Comparison of ENCODE assay signal across 1 cellular context in genomic region chrX:12974217-12974796, GRCh38.
TF ChIP-seq lines count a peak whose summit lies in the region.

No MANE protein-coding gene starts in this region.

TF ChIP-seq in SK-N-SH, 30 proteins besides CTCF, POLR2A, EP300 and RAD21 (continued from another document):
- TF ChIP-seq PBX3 (IDR thresholded peaks at IDR 0.05) = 0 out of 2 replicates have a peak, but pooled peaks have one; percentile 3
- TF ChIP-seq FOSL2 (IDR thresholded peaks at IDR 0.05; ENCODE audit: borderline replicate concordance, low read depth) = peak; percentile 24; the same call in 1 of the 2 replicates
- no peak for TF ChIP-seq RFX5 (IDR thresholded peaks at IDR 0.05; ENCODE audit: low read length)
- 0 out of 2 replicates have a peak, but pooled peaks have one; percentile 37 for TF ChIP-seq ZBTB33 (IDR thresholded peaks at IDR 0.05; ENCODE audit: borderline replicate concordance, low read depth)
- TF ChIP-seq NRF1 (IDR thresholded peaks at IDR 0.05; ENCODE audit: low read depth, low read length) = peak; percentile 8; the same call in 1 of the 2 replicates
